Comparison of ENCODE assay signal across 10 cellular contexts in the genomic region with DNA sequence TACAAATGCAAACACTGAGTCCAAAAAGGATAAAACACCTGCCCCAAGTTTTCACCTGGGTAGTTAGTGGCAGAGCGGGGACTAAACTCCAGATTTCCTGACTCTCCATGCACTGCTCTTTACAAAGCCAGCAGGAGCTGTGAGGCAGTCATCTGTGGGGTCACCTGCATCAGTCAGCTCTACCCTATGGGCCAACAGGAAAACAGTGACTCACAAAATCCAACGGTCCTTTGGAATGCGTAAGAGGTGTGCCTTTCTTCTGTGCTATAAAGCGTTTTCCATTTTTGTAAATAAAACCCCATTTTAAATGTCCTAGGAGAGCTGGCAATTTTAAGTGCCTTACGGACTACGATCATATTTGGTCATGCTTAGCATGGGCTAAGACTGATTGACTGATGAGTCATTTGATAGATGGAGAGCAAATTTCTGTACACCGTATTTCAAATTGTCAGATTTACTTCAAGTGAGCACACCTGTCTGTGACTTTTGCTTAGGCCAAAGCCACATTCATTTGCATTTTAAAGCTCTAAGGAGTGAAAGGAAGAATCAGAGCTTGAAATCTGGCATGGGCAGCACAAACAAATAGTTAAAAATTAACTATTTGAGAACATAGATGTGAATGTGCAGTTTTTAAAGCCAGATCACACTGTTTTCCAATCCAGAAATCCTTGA. TPM values are rescaled to one million over a fixed set of nuclear protein-coding genes. Genes with fewer than 3 reads are reported as not detected.
DNase-seq lines count a peak whose midpoint lies in the region; ATAC-seq and TF ChIP-seq lines count a peak whose summit lies in the region.
"Had no signal": no experiment of that assay in that cellular context is flagged by ENCODE, and none has a peak within 500 bp of the region (broad histone marks: within the 10 kb centered on the region; RNA-seq: fewer than 3 reads in every experiment).

No MANE protein-coding gene starts in this region.

- H3K9me3 ChIP-seq in esophagus muscularis mucosa: no peaks in the 10 kb centered on the region

- H3K4me1 ChIP-seq in esophagus muscularis mucosa: peaks cover 13 to 30% (median 18%) of the 10 kb centered on the region in 4 donors

- no peaks in the 10 kb centered on the region for H3K36me3 ChIP-seq in esophagus muscularis mucosa

- TF ChIP-seq CTCF in retinal pigment epithelial cell (conservative IDR thresholded peaks at IDR 0.05; ENCODE audit: low read depth, low read length) (no peak), esophagus muscularis mucosa (IDR thresholded peaks at IDR 0.05) (no peak)

- TF ChIP-seq EP300 in esophagus muscularis mucosa (IDR thresholded peaks at IDR 0.05): no peak

- no peak for TF ChIP-seq POLR2A in esophagus muscularis mucosa (IDR thresholded peaks at IDR 0.05; ENCODE audit: low read depth)

- H3K27ac ChIP-seq in esophagus muscularis mucosa (replicated peaks in 1 of 4): no peak overlapping the region
- H3K27ac ChIP-seq: KMS-11 had no signal

- intact Hi-C loops in esophagus muscularis mucosa (cut with DNase I): no loop called here

- DNase-seq in SW480 (ENCODE audit: low spot score) (peak; percentile 59), retinal pigment epithelial cell (ENCODE audit: low read depth) (peak; percentile 58), esophagus muscularis mucosa (ENCODE audit: extremely low spot score) (no peak)
- DNase-seq in activated CD8-positive, alpha-beta memory T cell treated with anti-CD3 and anti-CD28 coated beads, Interleukin-2, amount 50 U/mL, for 4 hours: no peak
- DNase-seq: activated CD4-positive, alpha-beta T cell treated with anti-CD3 and anti-CD28 coated beads, Interleukin-2, amount 50 U/mL, for 4 hours; left cardiac atrium had no signal

- ATAC-seq in GM19043 (IDR thresholded peaks at IDR 0.05; ENCODE audit: low read depth, unreplicated experiment) (peak; percentile 68), HG02798 (IDR thresholded peaks at IDR 0.05; ENCODE audit: poor library complexity, unreplicated experiment) (peak; percentile 85), HG03521 (IDR thresholded peaks at IDR 0.05; ENCODE audit: unreplicated experiment) (no peak)
- ATAC-seq: left cardiac atrium had no signal

- H3K27me3 ChIP-seq in esophagus muscularis mucosa: no peaks in the 10 kb centered on the region

- no peak overlapping the region for H3K4me3 ChIP-seq in retinal pigment epithelial cell (ENCODE audit: low read length)
- no peak overlapping the region for H3K4me3 ChIP-seq in esophagus muscularis mucosa

- 83% methylated on average over 7 of the region's 7 CpGs for whole genome bisulfite sequencing in esophagus muscularis mucosa

RNA-seq across cellular contexts. Expression of a gene that starts 4.4 kb away (rescaled TPM):
- 100 to 1,000 TPM in 1 of 4 donors, 10 to 100 TPM in 3; 31.5 to 139 (median 71.4) TPM for total RNA-seq in esophagus muscularis mucosa

Comparison
In these comparisons a context has a peak if more than half of its experiments do, and no peak if none do; other contexts are left out.
1. DNase-seq: peak in SW480 (single experiment) and retinal pigment epithelial cell (single experiment); none in activated CD8-positive, alpha-beta memory T cell treated with anti-CD3 and anti-CD28 coated beads, Interleukin-2, amount 50 U/mL, for 4 hours (single experiment) and esophagus muscularis mucosa (single experiment).